23 cellular contexts compared by ENCODE assay signal in the genomic region with DNA sequence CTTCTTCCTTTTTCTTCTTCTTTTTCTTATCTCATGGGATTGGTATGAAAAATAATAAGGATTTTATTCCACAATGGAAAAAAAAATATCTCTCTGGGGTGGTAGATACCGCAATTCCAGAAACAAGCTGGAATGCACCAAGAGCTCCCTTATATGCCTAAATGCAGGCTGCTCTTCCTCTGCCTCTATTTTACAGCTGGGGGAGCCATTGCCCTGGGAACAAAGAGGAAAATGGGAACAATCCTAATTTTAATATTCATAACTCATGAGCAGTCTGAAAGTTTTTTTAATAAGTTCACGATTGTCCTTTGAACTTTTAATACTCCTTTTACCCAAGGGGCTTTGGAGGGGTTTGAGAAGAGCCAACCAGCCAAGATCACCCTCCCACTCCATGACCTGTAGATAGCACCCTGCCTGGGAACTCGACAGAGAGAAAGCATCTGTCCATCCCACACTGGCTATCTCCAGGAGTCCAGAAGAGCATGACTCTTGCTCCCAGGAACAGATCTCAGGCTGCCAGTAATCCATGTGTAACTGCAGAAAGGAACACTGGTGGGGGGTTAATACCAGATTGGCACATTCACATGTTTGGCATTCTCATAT.
DNase-seq lines count a peak whose midpoint lies in the region; ATAC-seq, FAIRE-seq and TF ChIP-seq lines count a peak whose summit lies in the region.
"Had no signal": no experiment of that assay in that cellular context is flagged by ENCODE, and none has a peak within 500 bp of the region (broad histone marks: within the 10 kb centered on the region; RNA-seq: fewer than 3 reads in every experiment).

No MANE protein-coding gene starts in this region.

- POLR2A ChIA-PET in K562 (lab: Yijun Ruan, JAX): no interaction called here

- DNase-seq in EH (ENCODE audit: low read depth) (peak; percentile 3), K562 (ENCODE audit: extremely low read depth in 1 of 4, low spot score in 3 of 4) (no peak), fibroblast of the aortic adventitia (ENCODE audit: low read depth) (peak; percentile 10), omental fat pad (ENCODE audit: low spot score) (no peak), frontal cortex (ENCODE audit: low spot score in 2 of 2) (no peak), tibial artery (no peak), amniotic stem cell (lab: John Stamatoyannopoulos, UW) (no peak)
- DNase-seq: activated CD4-positive, alpha-beta T cell treated with anti-CD3 and anti-CD28 coated beads for 36 hours; activated effector memory CD4-positive, alpha-beta T cell treated with anti-CD3 and anti-CD28 coated beads, Interleukin-2, amount 50 U/mL, for 16 hours; activated naive CD8-positive, alpha-beta T cell treated with anti-CD3 and anti-CD28 coated beads for 36 hours; CD8-positive, alpha-beta memory T cell; foreskin fibroblast; left colon; mesendoderm; MM.1S; NCI-H2107; NCI-H446; small intestine; thyroid gland had no signal

- no peaks in the 10 kb centered on the region for H4K20me1 ChIP-seq in K562 (replicated peaks; ENCODE audit: control insufficient read depth, insufficient read depth, low read length)

- intact Hi-C loops in K562 (cut with micrococcal nuclease): no loop called here
- intact Hi-C loops in tibial artery (cut with DNase I; ENCODE audit: low total_unique reads): no loop called here

- H3K27ac ChIP-seq in K562 (ENCODE audit: extremely low read depth, low read depth, low read length) (no peak overlapping the region), tibial artery (no peak overlapping the region)
- H3K27ac ChIP-seq: thyroid gland had no signal

- TF ChIP-seq CTCF in K562 (IDR thresholded peaks at IDR 0.05 in 2 of 3, conservative IDR thresholded peaks at IDR 0.05 in 1 of 3; ENCODE audit: insufficient read depth in 2 of 3, low read depth in 1 of 3, low read length in 3 of 3) (peak in 1 of 3 experiments; percentile 46; a peak in 2 of 6 replicates), fibroblast of the aortic adventitia (IDR thresholded peaks at IDR 0.05; ENCODE audit: insufficient read depth, low read length) (peak; percentile 25), omental fat pad (IDR thresholded peaks at IDR 0.05) (no peak), tibial artery (IDR thresholded peaks at IDR 0.05) (no peak)

- H3K27me3 ChIP-seq in K562 (ENCODE audit: control insufficient read depth in 2 of 2, insufficient read depth in 2 of 2, low read length in 2 of 2) (peaks cover 50 to 58% of the 10 kb centered on the region in 2 experiments), tibial artery (peaks cover 0 to 12% of the 10 kb centered on the region in 2 donors)
- H3K27me3 ChIP-seq: thyroid gland had no signal

- ATAC-seq in K562 (no peak), omental fat pad (ENCODE audit: low FRiP score) (peak; percentile 28), HG03045 (IDR thresholded peaks at IDR 0.05; ENCODE audit: unreplicated experiment) (no peak)
- ATAC-seq: activated CD4-positive, alpha-beta T cell treated with anti-CD3 and anti-CD28 coated beads for 36 hours; left colon had no signal

- in situ Hi-C loops in K562 (cut with MboI): no loop called here

- peak; percentile 33 to 57 for TF ChIP-seq RAD21 in K562 (CRISPR knock-in tag; conservative IDR thresholded peaks at IDR 0.05 in 1 of 2, IDR thresholded peaks at IDR 0.05 in 1 of 2)

- 0% methylated on average over 3 of the region's 3 CpGs for WGBS in K562 (ENCODE audit: insufficient coverage, low coverage, missing lambda C conversion rate)

- H3K4me1 ChIP-seq in K562 (replicated peaks in 1 of 2; ENCODE audit: control insufficient read depth in 2 of 2, insufficient read depth in 2 of 2, low read length in 2 of 2): no peaks in the 10 kb centered on the region
- H3K4me1 ChIP-seq in tibial artery: no peaks in the 10 kb centered on the region
- H3K4me1 ChIP-seq: thyroid gland had no signal

- H3K36me3 ChIP-seq in K562 (ENCODE audit: control insufficient read depth, insufficient read depth, low read length) (no peaks in the 10 kb centered on the region), tibial artery (no peaks in the 10 kb centered on the region)
- H3K36me3 ChIP-seq: thyroid gland had no signal

- H3K79me2 ChIP-seq in K562 (ENCODE audit: control insufficient read depth, insufficient read depth, low read length): no peaks in the 10 kb centered on the region

- H3K9me1 ChIP-seq in K562 (ENCODE audit: control insufficient read depth, insufficient read depth, low read length): no peaks in the 10 kb centered on the region

- no peak for TF ChIP-seq POLR2A in K562 (conservative IDR thresholded peaks at IDR 0.05)

- H3K9ac ChIP-seq in K562 (ENCODE audit: insufficient read depth in 1 of 2, low read depth in 2 of 2, low read length in 2 of 2): no peak overlapping the region

- no peak for FAIRE-seq in K562 (lab: Jason Lieb, UNC)
- FAIRE-seq in frontal cortex (lab: Jason Lieb, UNC): no peak
- FAIRE-seq: astrocyte, endothelial cell of umbilical vein, H54, small intestine had no signal

- TF ChIP-seq EP300 in K562 (IDR thresholded peaks at IDR 0.05; ENCODE audit: low read length): no peak

- H3K4me3 ChIP-seq in K562: no peak overlapping the region
- no peak overlapping the region for H3K4me3 ChIP-seq in fibroblast of the aortic adventitia (ENCODE audit: low read depth, low read length)
- H3K4me3 ChIP-seq in tibial artery: no peak overlapping the region
- H3K4me3 ChIP-seq: thyroid gland had no signal

- H2AFZ ChIP-seq in K562 (ENCODE audit: low read depth, low read length): no peak overlapping the region

- H3K9me3 ChIP-seq in K562 (replicated peaks; ENCODE audit: control insufficient read depth, insufficient read depth, low read depth, low read length) (0 out of 2 replicates have a peak, but pooled peaks cover 1% of the 10 kb centered on the region), tibial artery (no peaks in the 10 kb centered on the region)
- H3K9me3 ChIP-seq: thyroid gland had no signal

- no peak overlapping the region for H3K4me2 ChIP-seq in K562 (ENCODE audit: insufficient read depth, low read length)

- no TSS peak for BruUV-seq in K562 (replicated peaks; lab: Mats Ljungman, UMichigan)

- CTCF ChIA-PET in K562 (lab: Yijun Ruan, JAX; ENCODE audit: low intra/inter-chr PET ratio): interaction anchor here (0.7 kb wide), 1 partner anchor 11 kb away, joined by 3 read pairs; no protein-coding TSS in a partner anchor

TF ChIP-seq in K562, 482 proteins besides CTCF, POLR2A, EP300 and RAD21:
- no peak for TF ChIP-seq CHD4 (IDR thresholded peaks at IDR 0.05; ENCODE audit: insufficient read depth, insufficient replicate concordance, low read depth, low read length, poor library complexity, severe bottlenecking)

Comparison
In these comparisons a context has a peak if more than half of its experiments do, and no peak if none do; other contexts are left out.
1. DNase-seq: peak in EH (single experiment) and fibroblast of the aortic adventitia (single experiment); none in K562 (0 of 4), omental fat pad (single experiment), frontal cortex (0 of 2), tibial artery (0 of 2) and amniotic stem cell (single experiment).